1 cellular context compared by ENCODE assay signal in genomic region chr11:134125507-134125906, GRCh38.
TF ChIP-seq lines count a peak whose summit lies in the region.

No MANE protein-coding gene starts in this region.

TF ChIP-seq in HEK293T, 16 proteins besides CTCF, POLR2A, EP300 and RAD21 (continued from another document):
- TF ChIP-seq PKNOX1 (IDR thresholded peaks at IDR 0.05) (no peak), LEF1 (IDR thresholded peaks at IDR 0.05; ENCODE audit: borderline replicate concordance) (no peak), FOXK2 (IDR thresholded peaks at IDR 0.05) (no peak), ZNF384 (IDR thresholded peaks at IDR 0.05) (no peak), SUZ12 (IDR thresholded peaks at IDR 0.05) (no peak), FOXM1 (IDR thresholded peaks at IDR 0.05; ENCODE audit: borderline replicate concordance) (no peak), NFRKB (IDR thresholded peaks at IDR 0.05) (no peak), ARNT (IDR thresholded peaks at IDR 0.05) (no peak), L3MBTL2 (conservative IDR thresholded peaks at IDR 0.05) (no peak), TARDBP (IDR thresholded peaks at IDR 0.05) (no peak), SP1 (IDR thresholded peaks at IDR 0.05) (no peak), BHLHE40 (IDR thresholded peaks at IDR 0.05; ENCODE audit: borderline replicate concordance) (no peak)
